Comparison of ENCODE assay signal across 9 cellular contexts in the genomic region with DNA sequence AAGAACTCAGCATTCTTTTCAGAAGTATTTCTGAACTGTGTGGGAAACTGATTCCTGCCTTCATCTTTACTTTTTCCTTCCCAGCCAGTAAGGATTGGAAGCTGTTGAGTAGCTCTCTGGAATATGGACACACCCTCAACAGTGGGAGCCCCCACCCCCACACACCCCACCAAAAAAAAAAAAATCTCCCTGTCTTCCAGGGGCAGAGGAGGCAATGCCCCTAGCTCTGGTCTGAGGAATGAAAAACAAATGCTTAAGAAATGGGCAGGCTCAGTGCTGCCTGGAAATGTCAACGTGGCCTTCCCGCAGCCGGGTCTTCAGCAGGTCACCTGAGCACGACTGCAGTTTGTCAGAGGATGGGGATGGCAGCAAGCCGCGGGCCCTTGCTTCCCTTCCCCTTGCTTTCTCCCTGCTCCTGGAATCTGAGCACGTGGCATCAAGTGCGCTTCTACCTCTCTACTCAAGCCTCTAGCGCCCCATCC. TPM values are rescaled to one million over a fixed set of nuclear protein-coding genes. Genes with fewer than 3 reads are reported as not detected.
DNase-seq lines count a peak whose midpoint lies in the region; ATAC-seq and TF ChIP-seq lines count a peak whose summit lies in the region.
"Had no signal": no experiment of that assay in that cellular context is flagged by ENCODE, and none has a peak within 500 bp of the region (broad histone marks: within the 10 kb centered on the region; RNA-seq: fewer than 3 reads in every experiment).

No MANE protein-coding gene starts in this region.

- peak overlapping the region; percentile 2 to 74 (median 60) for H3K27ac ChIP-seq in esophagus squamous epithelium

- H3K36me3 ChIP-seq in BE2C (peaks cover 54% of the 10 kb centered on the region), esophagus squamous epithelium (peaks cover 0 to 14% (median 0%) of the 10 kb centered on the region in 3 donors)

- H3K4me1 ChIP-seq in BE2C (peaks cover 31% of the 10 kb centered on the region), esophagus squamous epithelium (peaks cover 4 to 42% (median 17%) of the 10 kb centered on the region in 3 donors)

- H3K27me3 ChIP-seq in BE2C, result no peaks in the 10 kb centered on the region
- no peaks in the 10 kb centered on the region for H3K27me3 ChIP-seq in esophagus squamous epithelium

- WGBS in esophagus squamous epithelium, 2 donors, result 0 to 4% methylated on average over 2 to 9 of the region's 9 CpGs

- peak overlapping the region; percentile 82 for H3K4me3 ChIP-seq in BE2C (ENCODE audit: low read depth, low read length)
- H3K4me3 ChIP-seq in esophagus squamous epithelium, result peak overlapping the region; percentile 27 to 73 (median 48)
- H3K4me3 ChIP-seq in skeletal muscle cell (ENCODE audit: low read depth, low read length), result peak overlapping the region; percentile 57

- peak; percentile 18 for ATAC-seq in GM19351 (IDR thresholded peaks at IDR 0.05; ENCODE audit: unreplicated experiment)

- TF ChIP-seq CTCF in BE2C (IDR thresholded peaks at IDR 0.05; ENCODE audit: low read depth, low read length), result no peak
- no peak for TF ChIP-seq CTCF in esophagus squamous epithelium (IDR thresholded peaks at IDR 0.05)
- no peak for TF ChIP-seq CTCF in GM20000 (IDR thresholded peaks at IDR 0.05; ENCODE audit: extremely low read depth, missing control alignments)

- intact Hi-C loops in esophagus squamous epithelium (cut with DNase I), result no loop called here

- H3K9me3 ChIP-seq in BE2C (no peaks in the 10 kb centered on the region), esophagus squamous epithelium (no peaks in the 10 kb centered on the region)

- no peak for DNase-seq in BE2C
- peak; percentile 61 for DNase-seq in NCI-H2227 treated with DMSO at 0.1 percent for 48 hours (lab: John Stamatoyannopoulos, UW)
- no peak for DNase-seq in esophagus squamous epithelium (lab: John Stamatoyannopoulos, UW)
- DNase-seq in skeletal muscle cell (ENCODE audit: low read depth), result no peak
- DNase-seq in GM20000 (ENCODE audit: low spot score), result no peak
- no peak for DNase-seq in SKM-1 (lab: John Stamatoyannopoulos, UW; ENCODE audit: unreplicated experiment)
- no peak for DNase-seq in activated CD4-positive, alpha-beta T cell treated with anti-CD3 and anti-CD28 coated beads, Interleukin-2, amount 50 U/mL, for 4 hours

- no peak for TF ChIP-seq POLR2A in esophagus squamous epithelium (IDR thresholded peaks at IDR 0.05)

RNA-seq across cellular contexts. Expression of a gene that starts 0.5 kb away (rescaled TPM):
- polyA plus RNA-seq in BE2C (2012; ENCODE audit: insufficient read depth, insufficient read length, low read depth), result 279 TPM
- total RNA-seq in esophagus squamous epithelium, result 1 to 10 TPM; 1.1 to 2.2 (median 1.3) TPM
- total RNA-seq: HT1080 had no signal

RNA-seq across cellular contexts. Expression of a gene that starts 14.6 kb away (rescaled TPM):
- polyA plus RNA-seq in BE2C (2012; ENCODE audit: insufficient read depth, insufficient read length, low read depth), result 1.3 TPM
- 1 to 10 TPM; 5.6 to 9.5 (median 7.5) TPM for total RNA-seq in esophagus squamous epithelium
